Comparison of ENCODE assay signal across 26 cellular contexts in genomic region chr6:39891353-39891752, GRCh38.
"Had no signal": no experiment of that assay in that cellular context is flagged by ENCODE, and none has a peak within 500 bp of the region (broad histone marks: within the 10 kb centered on the region; RNA-seq: fewer than 3 reads in every experiment).

No MANE protein-coding gene starts in this region.

- H3K9me3 Mint-ChIP-seq: central memory CD8-positive, alpha-beta T cell; immature natural killer cell; memory B cell; naive thymus-derived CD8-positive, alpha-beta T cell; nephron progenitor cell; stimulated activated effector memory CD8-positive, alpha-beta T cell treated with anti-CD3 and anti-CD28 coated beads, Interleukin-12 subunit alpha, Interleukin-12 subunit beta, amount 100 ng/mL, for 72 hours had no signal

- ATAC-seq: gastrocnemius medialis; heart left ventricle; left colon; naive thymus-derived CD8-positive, alpha-beta T cell; pancreas; right lobe of liver; stimulated activated effector memory CD8-positive, alpha-beta T cell treated with anti-CD3 and anti-CD28 coated beads, Interleukin-12 subunit alpha, Interleukin-12 subunit beta, amount 100 ng/mL, for 72 hours; stimulated activated naive CD8-positive, alpha-beta T cell treated with anti-CD3 and anti-CD28 coated beads, Interleukin-15, Interleukin-2, amounts not matched to agents 100 U/mL and 50 U/mL, for 24 hours had no signal

- H3K27ac ChIP-seq: left ventricle myocardium inferior, pancreas, right lobe of liver, vagina had no signal

- H3K27ac Mint-ChIP-seq: immature natural killer cell; memory B cell; naive thymus-derived CD8-positive, alpha-beta T cell; nephron progenitor cell; stimulated activated effector memory CD8-positive, alpha-beta T cell treated with anti-CD3 and anti-CD28 coated beads, Interleukin-12 subunit alpha, Interleukin-12 subunit beta, amount 100 ng/mL, for 72 hours had no signal

- H3K4me1 ChIP-seq: pancreas, right lobe of liver had no signal

- H3K4me3 Mint-ChIP-seq: central memory CD8-positive, alpha-beta T cell; immature natural killer cell; memory B cell; naive thymus-derived CD8-positive, alpha-beta T cell; nephron progenitor cell; stimulated activated effector memory CD8-positive, alpha-beta T cell treated with anti-CD3 and anti-CD28 coated beads, Interleukin-12 subunit alpha, Interleukin-12 subunit beta, amount 100 ng/mL, for 72 hours had no signal

- H3K27me3 ChIP-seq: gastrocnemius medialis, heart left ventricle, pancreas, right lobe of liver, vagina had no signal

- H3K36me3 Mint-ChIP-seq: immature natural killer cell; memory B cell; naive thymus-derived CD8-positive, alpha-beta T cell; stimulated activated effector memory CD8-positive, alpha-beta T cell treated with anti-CD3 and anti-CD28 coated beads, Interleukin-12 subunit alpha, Interleukin-12 subunit beta, amount 100 ng/mL, for 72 hours had no signal

- H3K9me3 ChIP-seq: gastrocnemius medialis, heart left ventricle, left ventricle myocardium inferior, pancreas, right lobe of liver, vagina had no signal

- H3K4me3 ChIP-seq: gastrocnemius medialis, heart left ventricle, left ventricle myocardium inferior, lung, pancreas, right lobe of liver, smooth muscle cell, vagina had no signal

- H3K4me2 ChIP-seq: smooth muscle cell had no signal

- DNase-seq: cortex of kidney; effector CD4-positive, alpha-beta T cell; gastrocnemius medialis; heart left ventricle; hippocampal formation; immature natural killer cell; islet precursor cell; kidney glomerular epithelial cell; left colon; left ventricle myocardium inferior; midbrain; naive thymus-derived CD8-positive, alpha-beta T cell; nephron progenitor cell; occipital lobe; pancreas; right lobe of liver; stimulated activated CD4-positive, alpha-beta T cell treated with anti-CD3 and anti-CD28 coated beads, Interleukin-2, amount 100 ng/mL, for 24 hours; stimulated activated CD4-positive, alpha-beta T cell treated with anti-CD3 and anti-CD28 coated beads, Interleukin-4, amount 100 ng/mL, for 24 hours; stimulated activated naive CD8-positive, alpha-beta T cell treated with anti-CD3 and anti-CD28 coated beads, Interleukin-15, Interleukin-2, amounts not matched to agents 100 U/mL and 50 U/mL, for 24 hours; trophoblast cell had no signal

- H3K4me1 Mint-ChIP-seq: central memory CD8-positive, alpha-beta T cell; immature natural killer cell; memory B cell; naive thymus-derived CD8-positive, alpha-beta T cell; stimulated activated effector memory CD8-positive, alpha-beta T cell treated with anti-CD3 and anti-CD28 coated beads, Interleukin-12 subunit alpha, Interleukin-12 subunit beta, amount 100 ng/mL, for 72 hours had no signal

- H3K36me3 ChIP-seq: pancreas, right lobe of liver had no signal
